36 cellular contexts compared by ENCODE assay signal in genomic region chr17:14482715-14483114, GRCh38.
"Had no signal": no experiment of that assay in that cellular context is flagged by ENCODE, and none has a peak within 500 bp of the region (broad histone marks: within the 10 kb centered on the region; RNA-seq: fewer than 3 reads in every experiment).

No MANE protein-coding gene starts in this region.

- H3K27me3 ChIP-seq: MG63 had no signal

- H3K36me3 ChIP-seq: MG63 had no signal

- DNase-seq: Karpas-422, Kasumi-1, MG63, MM.1S, MV-4-11, NCI-H1048, NCI-H1092, NCI-H1092 treated with DMSO at 0.1 percent for 48 hours, NCI-H1105, NCI-H1105 treated with DMSO at 0.1 percent for 48 hours, NCI-H1417, NCI-H1417 treated with DMSO at 0.1 percent for 48 hours, NCI-H1436, NCI-H1436 treated with DMSO at 0.1 percent for 48 hours, NCI-H146, NCI-H1694, NCI-H1694 treated with DMSO at 0.1 percent for 48 hours, NCI-H187, NCI-H187 treated with DMSO at 0.1 percent for 48 hours, NCI-H1930, NCI-H2029, NCI-H2029 treated with DMSO at 0.1 percent for 48 hours, NCI-H2081, NCI-H2081 treated with DMSO at 0.1 percent for 48 hours, NCI-H2107, NCI-H2171, NCI-H2171 treated with DMSO at 0.1 percent for 48 hours, NCI-H2227 treated with DMSO at 0.1 percent for 48 hours, NCI-H226, NCI-H345, NCI-H446, NCI-H446 treated with DMSO at 0.1 percent for 48 hours, NCI-H510A, NCI-H510A treated with DMSO at 0.1 percent for 48 hours, NCI-H524, NCI-H524 treated with DMSO at 0.1 percent for 48 hours had no signal

- H3K9me3 ChIP-seq: MG63 had no signal

- H3K4me3 ChIP-seq: MG63 had no signal
